Comparison of ENCODE assay signal across 30 cellular contexts in the genomic region with DNA sequence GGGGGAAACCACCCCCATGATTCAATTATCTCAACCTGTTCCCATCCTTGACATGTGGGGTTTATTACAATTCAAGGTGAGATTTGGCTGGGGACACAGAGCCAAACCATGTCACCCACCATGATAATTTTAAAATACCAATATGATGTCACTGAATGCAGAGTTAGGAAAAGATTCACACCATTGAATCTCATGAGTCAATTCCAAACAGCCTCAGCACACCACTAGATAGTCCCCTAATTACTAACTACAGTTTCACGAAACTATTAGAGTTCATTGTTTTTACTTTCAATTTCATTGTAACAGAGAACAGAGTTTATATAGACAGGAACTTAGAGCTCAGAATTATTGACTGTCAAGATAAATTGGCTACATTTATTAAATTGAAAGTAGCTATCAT.
DNase-seq lines count a peak whose midpoint lies in the region; ATAC-seq, FAIRE-seq and TF ChIP-seq lines count a peak whose summit lies in the region.
"Had no signal": no experiment of that assay in that cellular context is flagged by ENCODE, and none has a peak within 500 bp of the region (broad histone marks: within the 10 kb centered on the region; RNA-seq: fewer than 3 reads in every experiment).

No MANE protein-coding gene starts in this region.

- TF ChIP-seq CTCF in GM12878 (IDR thresholded peaks at IDR 0.05 in 2 of 3, conservative IDR thresholded peaks at IDR 0.05 in 1 of 3; ENCODE audit: control insufficient read depth in 2 of 3, extremely low read depth in 1 of 3, insufficient read depth in 1 of 3, low read depth in 3 of 3, low read length in 3 of 3) (no peak), progenitor cell of endocrine pancreas (IDR thresholded peaks at IDR 0.05; ENCODE audit: unreplicated experiment) (no peak)

- SMC1A ChIA-PET in GM12878 (lab: Charles Lee; ENCODE audit: uncharacterized antibody, unreplicated experiment) = no interaction called here

- ATAC-seq in GM18909 (IDR thresholded peaks at IDR 0.05; ENCODE audit: poor library complexity, unreplicated experiment) (peak; percentile 51), HG02870 (IDR thresholded peaks at IDR 0.05; ENCODE audit: unreplicated experiment) (peak; percentile 52), GM12878 (peak; percentile 71)
- ATAC-seq: body of pancreas; left lobe of liver; stimulated activated naive CD8-positive, alpha-beta T cell treated with anti-CD3 and anti-CD28 coated beads, Interleukin-15, Interleukin-2, amounts not matched to agents 100 U/mL and 50 U/mL, for 24 hours; upper lobe of right lung had no signal

- no peaks in the 10 kb centered on the region for H3K9me3 Mint-ChIP-seq in progenitor cell of endocrine pancreas (ENCODE audit: low read depth)
- H3K9me3 Mint-ChIP-seq: activated CD4-positive, alpha-beta memory T cell treated with anti-CD3 and anti-CD28 coated beads, Interleukin-2, amount 10 ng/mL, durations not matched to agents 7 days and 5 days; CD4-positive, alpha-beta T cell; central memory CD8-positive, alpha-beta T cell; dendritic cell treated with granulocyte-macrophage colony-stimulating factor and Interleukin-4, amounts not matched to agents 40 ng/mL and 50 ng/mL, for 4 days; endodermal cell; T-helper 2 cell treated with Interferon-gamma antibody and Interleukin-4, amounts not matched to agents 5 μg/mL and 100 μg/mL, for 36 hours had no signal

- no peak overlapping the region for H3K27ac Mint-ChIP-seq in progenitor cell of endocrine pancreas
- H3K27ac Mint-ChIP-seq: activated CD4-positive, alpha-beta memory T cell treated with anti-CD3 and anti-CD28 coated beads, Interleukin-2, amount 10 ng/mL, durations not matched to agents 7 days and 5 days; CD4-positive, alpha-beta T cell; dendritic cell treated with granulocyte-macrophage colony-stimulating factor and Interleukin-4, amounts not matched to agents 40 ng/mL and 50 ng/mL, for 4 days; endodermal cell; T-helper 2 cell treated with Interferon-gamma antibody and Interleukin-4, amounts not matched to agents 5 μg/mL and 100 μg/mL, for 36 hours had no signal

- DNase-seq in GM12878 (ENCODE audit: low read depth, low spot score) (no peak), HAP-1 (ENCODE audit: low spot score in 2 of 2) (no peak), progenitor cell of endocrine pancreas (ENCODE audit: low spot score, unreplicated experiment) (no peak)
- no peak for DNase-seq in activated effector memory CD4-positive, alpha-beta T cell treated with Interleukin-2 at 50 U/mL for 16 hours
- no peak for DNase-seq in stimulated activated CD8-positive, alpha-beta memory T cell treated with anti-CD3 and anti-CD28 coated beads, Interleukin-4, amount 100 ng/mL, for 48 hours
- DNase-seq: activated CD4-positive, alpha-beta memory T cell treated with anti-CD3 and anti-CD28 coated beads, Interleukin-2, amount 10 ng/mL, durations not matched to agents 7 days and 5 days; activated CD4-positive, alpha-beta T cell treated with anti-CD3 and anti-CD28 coated beads for 1 hour; activated naive CD4-positive, alpha-beta T cell treated with anti-CD3 and anti-CD28 coated beads, Interleukin-2, amount 50 U/mL, for 16 hours; body of pancreas; CD4-positive, alpha-beta T cell; endodermal cell; H7; NCI-H1092 treated with DMSO at 0.1 percent for 48 hours; NCI-H187; NCI-H2171 treated with DMSO at 0.1 percent for 48 hours; NCI-H510A treated with DMSO at 0.1 percent for 48 hours; ovary; SHP77; small intestine; stimulated activated naive CD8-positive, alpha-beta T cell treated with anti-CD3 and anti-CD28 coated beads, Interleukin-15, Interleukin-2, amounts not matched to agents 100 U/mL and 50 U/mL, for 24 hours; upper lobe of right lung had no signal

- no peaks in the 10 kb centered on the region for H3K36me3 Mint-ChIP-seq in progenitor cell of endocrine pancreas (ENCODE audit: insufficient read depth)

- H3K27me3 Mint-ChIP-seq in progenitor cell of endocrine pancreas = peaks cover 6% of the 10 kb centered on the region
- H3K27me3 Mint-ChIP-seq: activated CD4-positive, alpha-beta memory T cell treated with anti-CD3 and anti-CD28 coated beads, Interleukin-2, amount 10 ng/mL, durations not matched to agents 7 days and 5 days; CD4-positive, alpha-beta T cell; central memory CD8-positive, alpha-beta T cell had no signal

- H3K79me2 ChIP-seq in GM12878 (ENCODE audit: control insufficient read depth, insufficient read depth, low read length) = no peaks in the 10 kb centered on the region

- no peak for FAIRE-seq in GM12878 (lab: Jason Lieb, UNC)
- FAIRE-seq: A204.1, D721Med, small intestine had no signal

- no peak for TF ChIP-seq POLR2A in GM12878 (IDR thresholded peaks at IDR 0.05; ENCODE audit: low read depth, low read length)

- H4K20me1 ChIP-seq in BLaER1 treated with 17β-estradiol and CSF1 and Interleukin-3, amounts not matched to agents 10 nM and 100 nM = peaks cover 0 to 4% (median 0%) of the 10 kb centered on the region in 11 experiments; a peak in 1 of 22 replicates
- H4K20me1 ChIP-seq in GM12878 (ENCODE audit: control insufficient read depth, insufficient read depth) = no peaks in the 10 kb centered on the region

- peaks cover 7% of the 10 kb centered on the region for H3K4me1 Mint-ChIP-seq in progenitor cell of endocrine pancreas (ENCODE audit: low read depth)
- H3K4me1 Mint-ChIP-seq: activated CD4-positive, alpha-beta memory T cell treated with anti-CD3 and anti-CD28 coated beads, Interleukin-2, amount 10 ng/mL, durations not matched to agents 7 days and 5 days; central memory CD8-positive, alpha-beta T cell had no signal

- H3K4me3 Mint-ChIP-seq in progenitor cell of endocrine pancreas (ENCODE audit: low read depth) = no peak overlapping the region
- H3K4me3 Mint-ChIP-seq: activated CD4-positive, alpha-beta memory T cell treated with anti-CD3 and anti-CD28 coated beads, Interleukin-2, amount 10 ng/mL, durations not matched to agents 7 days and 5 days; CD4-positive, alpha-beta T cell; central memory CD8-positive, alpha-beta T cell; dendritic cell treated with granulocyte-macrophage colony-stimulating factor and Interleukin-4, amounts not matched to agents 40 ng/mL and 50 ng/mL, for 4 days; endodermal cell; T-helper 2 cell treated with Interferon-gamma antibody and Interleukin-4, amounts not matched to agents 5 μg/mL and 100 μg/mL, for 36 hours had no signal

- CTCF ChIA-PET in GM12878 (lab: Yijun Ruan, JAX) = no interaction called here

- H3K4me2 ChIP-seq in BLaER1 treated with 17β-estradiol and CSF1 and Interleukin-3, amounts not matched to agents 10 nM and 100 nM = peak overlapping the region; percentile 33 to 64 (median 43); a peak in 20 of 22 replicates
- no peak overlapping the region for H3K4me2 ChIP-seq in GM12878 (ENCODE audit: control insufficient read depth, insufficient read depth)

- 0% methylated on average over 1 of the region's 1 CpG for WGBS in GM12878 (ENCODE audit: insufficient coverage, insufficient replicate concordance, low lambda C conversion rate, missing lambda C conversion rate)

- H3K27me3 ChIP-seq in BLaER1 treated with 17β-estradiol and CSF1 and Interleukin-3, amounts not matched to agents 10 nM and 100 nM = peaks cover 53 to 95% (median 90%) of the 10 kb centered on the region in 11 experiments
- H3K27me3 ChIP-seq in GM12878 (replicated peaks in 1 of 2; ENCODE audit: control insufficient read depth in 2 of 2, insufficient read depth in 2 of 2, low read length in 1 of 2) (no peaks in the 10 kb centered on the region), HAP-1 (ENCODE audit: low read depth) (no peaks in the 10 kb centered on the region)
- H3K27me3 ChIP-seq: body of pancreas, ovary, upper lobe of right lung had no signal

- H3K4me3 ChIP-seq in BLaER1 treated with 17β-estradiol and CSF1 and Interleukin-3, amounts not matched to agents 10 nM and 100 nM = peak overlapping the region; percentile 17 to 55 (median 40); a peak in 16 of 20 replicates
- H3K4me3 ChIP-seq in GM12878 = no peak overlapping the region
- H3K4me3 ChIP-seq in HAP-1 = no peak overlapping the region
- H3K4me3 ChIP-seq: body of pancreas, ovary, upper lobe of right lung had no signal

- in situ Hi-C loops in GM12878 (cut with MboI) = no loop called here
- in situ Hi-C loops in HAP-1 (cut with MboI; ENCODE audit: low sequenced_read_pairs) = no loop called here

- no peak for TF ChIP-seq EP300 in GM12878 (IDR thresholded peaks at IDR 0.05; ENCODE audit: borderline replicate concordance in 1 of 2, control insufficient read depth in 1 of 2, low read depth in 2 of 2, low read length in 2 of 2)

- TF ChIP-seq RAD21 in GM12878 (IDR thresholded peaks at IDR 0.05; ENCODE audit: insufficient read depth, low read depth, low read length) = no peak

- no TSS peak for BruUV-seq in GM12878 (replicated peaks; lab: Mats Ljungman, UMichigan)

- H3K36me3 ChIP-seq in BLaER1 treated with 17β-estradiol and CSF1 and Interleukin-3, amounts not matched to agents 10 nM and 100 nM = no peaks in the 10 kb centered on the region
- H3K36me3 ChIP-seq in GM12878 (ENCODE audit: control insufficient read depth in 2 of 2, insufficient read depth in 2 of 2, low read length in 1 of 2) (no peaks in the 10 kb centered on the region), HAP-1 (replicated peaks) (no peaks in the 10 kb centered on the region)
- H3K36me3 ChIP-seq: ovary, upper lobe of right lung had no signal

- peak overlapping the region in 10 of 11 experiments; percentile 33 to 66 (median 60); a peak in 19 of 22 replicates for H3K27ac ChIP-seq in BLaER1 treated with 17β-estradiol and CSF1 and Interleukin-3, amounts not matched to agents 10 nM and 100 nM
- no peak overlapping the region for H3K27ac ChIP-seq in GM12878 (ENCODE audit: control insufficient read depth, insufficient read depth)
- H3K27ac ChIP-seq: body of pancreas, ovary, upper lobe of right lung had no signal

- RAD21 ChIA-PET in GM12878 (lab: Charles Lee; ENCODE audit: unreplicated experiment) = no interaction called here

- POLR2A ChIA-PET in GM12878 (lab: Charles Lee) = no interaction called here

- H2AFZ ChIP-seq in GM12878 (ENCODE audit: control insufficient read depth, low read depth, low read length) = no peak overlapping the region

- H3K4me1 ChIP-seq in BLaER1 treated with 17β-estradiol and CSF1 and Interleukin-3, amounts not matched to agents 10 nM and 100 nM = peaks cover 0 to 4% (median 0%) of the 10 kb centered on the region in 10 experiments; a peak in 1 of 20 replicates
- H3K4me1 ChIP-seq in GM12878 (ENCODE audit: control insufficient read depth, insufficient read depth, low read length) (no peaks in the 10 kb centered on the region), HAP-1 (no peaks in the 10 kb centered on the region)
- H3K4me1 ChIP-seq: body of pancreas, upper lobe of right lung had no signal

- H3K9ac ChIP-seq in BLaER1 treated with 17β-estradiol and CSF1 and Interleukin-3, amounts not matched to agents 10 nM and 100 nM = peak overlapping the region in 10 of 11 experiments; percentile 26 to 70 (median 45); a peak in 12 of 22 replicates
- H3K9ac ChIP-seq in GM12878 (ENCODE audit: control insufficient read depth, insufficient read depth, low read length) = no peak overlapping the region

- no peaks in the 10 kb centered on the region for H3K9me3 ChIP-seq in BLaER1 treated with 17β-estradiol and CSF1 and Interleukin-3, amounts not matched to agents 10 nM and 100 nM (replicated peaks in 1 of 11)
- H3K9me3 ChIP-seq in GM12878 (replicated peaks; ENCODE audit: control insufficient read depth, insufficient read depth, low read length) = peaks cover 2% of the 10 kb centered on the region; the same call in 1 of the 3 replicates
- no peaks in the 10 kb centered on the region for H3K9me3 ChIP-seq in HAP-1
- H3K9me3 ChIP-seq: body of pancreas, ovary, upper lobe of right lung had no signal

- intact Hi-C loops in GM12878 (cut with micrococcal nuclease; ENCODE audit: unreplicated experiment) = no loop called here

Comparison
In these comparisons a context has a peak if more than half of its experiments do, and no peak if none do; other contexts are left out.
1. H3K4me3 ChIP-seq: peak in BLaER1 treated with 17β-estradiol and CSF1 and Interleukin-3, amounts not matched to agents 10 nM and 100 nM (10 of 10); none in GM12878 (single experiment) and HAP-1 (single experiment).
2. Peak in every context shown above with its lines, with median percentiles within 50 percentile points of each other: ATAC-seq.